Comparison of ENCODE assay signal across 8 cellular contexts in the genomic region with DNA sequence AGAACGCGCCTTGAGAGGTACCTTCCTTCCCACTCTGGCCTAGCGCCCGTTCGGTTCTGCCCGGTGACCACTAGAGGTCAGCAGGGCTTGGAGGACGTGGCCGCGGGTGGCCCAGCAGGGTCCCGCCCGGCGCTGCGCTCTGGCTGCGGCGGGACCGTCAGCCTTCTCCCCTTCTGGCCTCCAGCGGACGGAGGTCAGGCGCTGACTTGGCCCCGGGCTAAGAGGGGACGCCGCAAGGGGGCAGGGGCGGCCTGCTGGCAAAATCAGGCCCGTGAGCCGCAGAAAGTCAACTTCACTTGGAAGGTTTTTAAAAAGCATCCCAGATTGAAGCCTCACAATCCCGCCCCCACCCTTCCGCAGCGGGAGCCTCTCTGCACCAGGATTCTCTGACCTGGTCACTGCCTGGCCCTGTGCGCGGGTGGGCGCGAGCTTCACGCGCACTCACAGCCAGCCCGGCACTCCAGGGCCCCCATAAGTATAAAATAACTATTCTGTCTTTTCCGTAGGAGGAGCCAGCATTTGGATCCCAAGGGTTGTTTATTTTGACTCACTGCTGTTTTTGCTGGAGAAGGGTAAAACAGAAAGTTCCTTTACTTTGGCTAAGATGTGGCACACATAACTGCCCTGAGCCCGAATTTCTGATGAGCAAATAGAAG. TPM values are rescaled to one million over a fixed set of nuclear protein-coding genes. Genes with fewer than 3 reads are reported as not detected.
DNase-seq lines count a peak whose midpoint lies in the region; ATAC-seq and TF ChIP-seq lines count a peak whose summit lies in the region.

No MANE protein-coding gene starts in this region.

- TF ChIP-seq CTCF in HCT116 (IDR thresholded peaks at IDR 0.05 in 2 of 3, conservative IDR thresholded peaks at IDR 0.05 in 1 of 3; ENCODE audit: borderline replicate concordance in 1 of 3, insufficient read depth in 1 of 3, low read depth in 2 of 3, low read length in 2 of 3) (peak; percentile 74 to 83 (median 74)), osteoblast (IDR thresholded peaks at IDR 0.05; ENCODE audit: extremely low read depth, low read depth, low read length) (peak; percentile 68), tibial nerve (IDR thresholded peaks at IDR 0.05) (peak; percentile 73 to 94 (median 84))

- no TSS peak for BruUV-seq in HCT116 (replicated peaks; lab: Mats Ljungman, UMichigan)

- no peaks in the 10 kb centered on the region for H3K9me2 ChIP-seq in HCT116 (ENCODE audit: insufficient read depth)

- intact Hi-C loops in HCT116 (cut with micrococcal nuclease) = loop anchor here (1.0 to 5.0 kb wide), 5 partner anchors 39 to 225 kb away; no protein-coding TSS in a partner anchor
- intact Hi-C loops in head of caudate nucleus (cut with DNase I) = loop anchor here (2.0 kb wide), 2 partner anchors 23 to 225 kb away; partner anchors contain the start of gene ZBTB16

- H3K4me3 ChIP-seq in HCT116 (replicated peaks in 1 of 2; ENCODE audit: low read depth in 1 of 2, low read length in 2 of 2) (peak overlapping the region in 1 of 2 experiments; percentile 36; a peak in 2 of 4 replicates), osteoblast (ENCODE audit: insufficient read depth, low read length) (peak overlapping the region; percentile 69), tibial nerve (peak overlapping the region; percentile 16 to 43 (median 28))

- ATAC-seq in HCT116 (peak; percentile 93), HG02763 (IDR thresholded peaks at IDR 0.05; ENCODE audit: unreplicated experiment) (no peak)
- peak; percentile 85 to 89 for ATAC-seq in activated naive CD4-positive, alpha-beta T cell treated with anti-CD3 and anti-CD28 coated beads, Interleukin-2, amount 50 U/mL, for 72 hours

- no peaks in the 10 kb centered on the region for H3K36me3 ChIP-seq in HCT116 (ENCODE audit: control insufficient read depth in 1 of 2, insufficient read depth in 2 of 2, low read length in 2 of 2)
- H3K36me3 ChIP-seq in osteoblast (ENCODE audit: insufficient read depth, low read length) = no peaks in the 10 kb centered on the region
- no peaks in the 10 kb centered on the region for H3K36me3 ChIP-seq in tibial nerve

- peak; percentile 73 for DNase-seq in AG08395 (ENCODE audit: low spot score)
- DNase-seq in HCT116 (ENCODE audit: low read depth, low spot score) = peak; percentile 41
- DNase-seq in SHP77 (lab: John Stamatoyannopoulos, UW) = peak; percentile 38 to 57
- DNase-seq in activated naive CD4-positive, alpha-beta T cell treated with anti-CD3 and anti-CD28 coated beads, Interleukin-2, amount 50 U/mL, for 72 hours (ENCODE audit: low spot score in 2 of 2) = peak; percentile 44 to 62
- peak; percentile 36 to 91 (median 77) for DNase-seq in head of caudate nucleus
- peak; percentile 86 for DNase-seq in osteoblast (ENCODE audit: insufficient read length, low spot score, missing footprints)
- DNase-seq in tibial nerve (ENCODE audit: low spot score in 2 of 2) = peak; percentile 68 to 73

- H3K4me1 ChIP-seq in HCT116 (ENCODE audit: control insufficient read depth in 1 of 2, insufficient read depth in 2 of 2, low read length in 2 of 2) = peaks cover 9 to 14% of the 10 kb centered on the region in 2 experiments; a peak in 3 of 4 replicates
- peaks cover 5% of the 10 kb centered on the region for H3K4me1 ChIP-seq in osteoblast (ENCODE audit: insufficient read depth, low read length)
- peaks cover 0 to 25% (median 9%) of the 10 kb centered on the region in 4 donors for H3K4me1 ChIP-seq in tibial nerve

- H2AFZ ChIP-seq in HCT116 (ENCODE audit: low read depth, low read length, poor library complexity, severe bottlenecking) (peak overlapping the region; percentile 49), osteoblast (ENCODE audit: low read length) (peak overlapping the region; percentile 78)

- RAD21 ChIA-PET in HCT116 (lab: Charles Lee; ENCODE audit: low non-redundant PET in 1 of 2, low total read pairs in 2 of 2, uncharacterized antibody in 2 of 2, unreplicated experiment in 2 of 2) = no interaction called here

- POLR2A ChIA-PET in HCT116 (lab: Charles Lee) = no interaction called here

- H3K79me2 ChIP-seq in HCT116 (ENCODE audit: insufficient read depth, low read length) (no peaks in the 10 kb centered on the region), osteoblast (ENCODE audit: insufficient read depth, low read length) (no peaks in the 10 kb centered on the region)

- peak; percentile 47 to 83 for TF ChIP-seq EP300 in tibial nerve (IDR thresholded peaks at IDR 0.05)

- H3K9me3 Mint-ChIP-seq in activated naive CD4-positive, alpha-beta T cell treated with anti-CD3 and anti-CD28 coated beads, Interleukin-2, amount 50 U/mL, for 72 hours = no peaks in the 10 kb centered on the region

- no peaks in the 10 kb centered on the region for H3K9me3 ChIP-seq in HCT116 (ENCODE audit: control insufficient read depth in 1 of 2, insufficient read depth in 1 of 2, low read depth in 1 of 2, low read length in 2 of 2)
- H3K9me3 ChIP-seq in osteoblast (ENCODE audit: low read depth, low read length) = no peaks in the 10 kb centered on the region
- H3K9me3 ChIP-seq in tibial nerve = no peaks in the 10 kb centered on the region

- TF ChIP-seq POLR2A in HCT116 (IDR thresholded peaks at IDR 0.05; ENCODE audit: borderline replicate concordance, extremely low read depth, insufficient read depth, insufficient read length) (no peak), tibial nerve (IDR thresholded peaks at IDR 0.05) (peak in 1 of 2 donors; percentile 19)

- 2 to 4% methylated on average over 26 to 35 of the region's 37 CpGs for WGBS in tibial nerve, 2 donors

- H3K36me3 Mint-ChIP-seq in activated naive CD4-positive, alpha-beta T cell treated with anti-CD3 and anti-CD28 coated beads, Interleukin-2, amount 50 U/mL, for 72 hours = no peaks in the 10 kb centered on the region

- CTCF ChIA-PET in HCT116 (lab: Charles Lee) = interaction anchor here (0.7 to 1.3 kb wide), 4 partner anchors 13 to 225 kb away, joined by 3 to 15 read pairs (median 4); no protein-coding TSS in a partner anchor

- TF ChIP-seq RAD21 in HCT116 (IDR thresholded peaks at IDR 0.05; ENCODE audit: low read depth) = peak; percentile 76

- H3K4me2 ChIP-seq in HCT116 (ENCODE audit: low read length) = peak overlapping the region; percentile 60
- H3K4me2 ChIP-seq in osteoblast (ENCODE audit: insufficient read depth, low read length) = peak overlapping the region; percentile 82

- H3K9ac ChIP-seq in HCT116 (ENCODE audit: low read length) = no peak overlapping the region

- H4K20me1 ChIP-seq in HCT116 (ENCODE audit: insufficient read depth) (no peaks in the 10 kb centered on the region), osteoblast (ENCODE audit: insufficient read depth, low read length) (peaks cover 2% of the 10 kb centered on the region)

- no peak overlapping the region for H3K27ac Mint-ChIP-seq in activated naive CD4-positive, alpha-beta T cell treated with anti-CD3 and anti-CD28 coated beads, Interleukin-2, amount 50 U/mL, for 72 hours

- no peaks in the 10 kb centered on the region for H3K27me3 ChIP-seq in HCT116 (ENCODE audit: insufficient read depth, low read length)
- H3K27me3 ChIP-seq in osteoblast (ENCODE audit: insufficient read depth, low read length) = peaks cover 8% of the 10 kb centered on the region
- H3K27me3 ChIP-seq in tibial nerve = peaks cover 0 to under 1% of the 10 kb centered on the region in 2 donors

- H3K27ac ChIP-seq in HCT116 (ENCODE audit: low read depth, low read length) (no peak overlapping the region), osteoblast (ENCODE audit: low read depth, low read length) (no peak overlapping the region), tibial nerve (peak overlapping the region; percentile 21 to 85 (median 62))

TF ChIP-seq in HCT116, 20 proteins besides CTCF, POLR2A, EP300 and RAD21 (continues in another document):
- TF ChIP-seq SP1 (IDR thresholded peaks at IDR 0.05; ENCODE audit: low read depth) (no peak), ATF3 (IDR thresholded peaks at IDR 0.05) (no peak), JUND (IDR thresholded peaks at IDR 0.05) (no peak), FOSL1 (IDR thresholded peaks at IDR 0.05; ENCODE audit: low read depth) (no peak), EGR1 (IDR thresholded peaks at IDR 0.05; ENCODE audit: low read depth) (no peak), ELF1 (IDR thresholded peaks at IDR 0.05; ENCODE audit: borderline replicate concordance, low read depth) (no peak), SIN3A (IDR thresholded peaks at IDR 0.05; ENCODE audit: low read depth) (no peak), TCF7L2 (IDR thresholded peaks at IDR 0.05; ENCODE audit: borderline replicate concordance, extremely low read depth, insufficient read depth, insufficient read length) (no peak), ZFX (IDR thresholded peaks at IDR 0.05) (no peak), POLR2AphosphoS5 (IDR thresholded peaks at IDR 0.05; ENCODE audit: low read depth, low read length) (no peak), CBX3 (IDR thresholded peaks at IDR 0.05; ENCODE audit: low read depth) (no peak), SRF (IDR thresholded peaks at IDR 0.05; ENCODE audit: low read depth) (no peak)
- TF ChIP-seq, protein P1, sequence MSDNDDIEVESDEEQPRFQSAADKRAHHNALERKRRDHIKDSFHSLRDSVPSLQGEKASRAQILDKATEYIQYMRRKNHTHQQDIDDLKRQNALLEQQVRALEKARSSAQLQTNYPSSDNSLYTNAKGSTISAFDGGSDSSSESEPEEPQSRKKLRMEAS (IDR thresholded peaks at IDR 0.05) = no peak

RNA-seq across cellular contexts. Expression of gene ZBTB16, which starts 23.2 kb away (rescaled TPM):
- total RNA-seq in HCT116 (2021; ENCODE audit: unreplicated experiment) = 0.30 TPM
- not detected in 2 replicates for polyA plus RNA-seq in HCT116 (2012)
- 1 to 10 TPM in 1 of 2 donors, under 1 TPM in 1; 0.99 to 3.1 TPM for total RNA-seq in activated naive CD4-positive, alpha-beta T cell treated with anti-CD3 and anti-CD28 coated beads, Interleukin-2, amount 50 U/mL, for 72 hours
- total RNA-seq in osteoblast = under 0.01 TPM in 1 of 2 replicates, not detected in the other
- total RNA-seq in tibial nerve = 100 to 1,000 TPM; 405 to 756 (median 580) TPM

Comparison
In these comparisons a context has a peak if more than half of its experiments do, and no peak if none do; other contexts are left out.
1. H3K27ac ChIP-seq: peak in tibial nerve (4 of 4); none in HCT116 (single experiment) and osteoblast (single experiment).
2. RNA of gene ZBTB16, which starts 23.2 kb away (total RNA-seq): 405 to 756 TPM in tibial nerve; 0.99 to 3.1 TPM in activated naive CD4-positive, alpha-beta T cell treated with anti-CD3 and anti-CD28 coated beads, Interleukin-2, amount 50 U/mL, for 72 hours, 0.30 TPM in HCT116 (single experiment) and under 0.01 TPM in osteoblast; every median in the first group is over 10 times any median in the second.
3. Peak in every context shown above with its lines, with median percentiles within 50 percentile points of each other: DNase-seq and CTCF ChIP-seq.